Comparison of ENCODE assay signal across 8 cellular contexts in the genomic region with DNA sequence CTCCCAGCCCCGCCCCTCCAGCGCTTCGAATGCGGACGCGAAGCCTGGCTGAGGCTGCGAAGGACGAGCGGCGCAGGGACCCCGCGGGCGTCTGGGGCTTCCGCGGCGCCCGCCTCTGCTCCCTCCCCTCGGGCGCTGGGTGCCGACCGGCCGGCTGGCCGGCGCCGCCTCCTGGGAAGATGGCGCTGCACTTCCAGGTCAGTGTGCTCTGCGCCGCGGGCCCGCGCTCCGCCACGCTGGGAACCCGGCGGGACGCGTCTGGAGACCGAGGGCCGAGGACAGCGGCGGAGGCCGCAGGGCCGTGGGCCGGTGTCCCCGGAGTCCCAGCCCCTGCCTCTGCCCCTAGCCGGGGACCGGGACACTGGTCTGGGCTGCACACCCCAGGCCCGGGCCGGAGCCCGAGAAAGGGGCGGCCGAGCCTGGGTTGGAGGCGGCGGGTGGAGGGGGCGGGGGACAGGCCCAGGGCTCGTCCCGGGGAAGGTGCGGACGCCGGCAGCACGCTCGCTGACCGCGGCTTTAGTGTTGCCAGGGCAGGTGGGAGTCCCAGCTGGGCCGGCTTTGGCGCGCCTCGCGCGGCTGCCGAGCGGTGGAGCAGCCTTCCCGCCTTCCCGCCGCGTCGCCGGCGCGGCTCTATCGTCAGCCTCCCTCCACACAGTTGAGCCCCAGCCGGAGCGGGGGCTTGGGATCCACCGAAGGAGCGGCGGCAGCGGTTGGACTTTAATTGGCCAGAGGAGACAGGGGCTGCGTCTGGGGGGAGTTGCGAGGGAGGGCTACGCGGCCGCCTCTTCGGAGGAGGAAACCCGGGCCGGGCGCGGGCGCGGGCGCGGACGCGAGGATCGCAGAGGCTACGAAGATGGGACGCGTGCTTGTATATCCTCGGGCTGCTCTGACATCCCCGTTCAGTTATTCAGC. TPM values are rescaled to one million over a fixed set of nuclear protein-coding genes. Genes with fewer than 3 reads are reported as not detected.
DNase-seq lines count a peak whose midpoint lies in the region; ATAC-seq lines count a peak whose summit lies in the region.

TSS of gene RANBP17 (plus strand) at position 164 of the 912 bp plus-strand sequence.

- H3K4me3 Mint-ChIP-seq in activated T-cell treated with anti-CD3 and anti-CD28 coated beads, Interleukin-2, amount 50 U/mL, for 24 hours, result no peak within 1 kb of the TSS
- H3K4me3 Mint-ChIP-seq in dendritic cell treated with granulocyte-macrophage colony-stimulating factor and Interleukin-4, amounts not matched to agents 40 ng/mL and 50 ng/mL, for 4 days, result peak within 1 kb of the TSS; percentile 88
- H3K4me3 Mint-ChIP-seq in stimulated activated naive B cell treated with anti-CD40 and anti-IgM and Interleukin-4, amounts not matched to agents 10 μg/mL and 1 μg/mL and 100 μg/mL, for 72 hours, result peak within 1 kb of the TSS; percentile 30 to 35
- no peak within 1 kb of the TSS for H3K4me3 Mint-ChIP-seq in activated T-helper 1 cell treated with anti-CD3 and anti-CD28 coated beads, Interleukin-12 subunit alpha, Interleukin-12 subunit beta, Interleukin-2, Interleukin-4 antibody, amounts not matched to agents 30 ng/mL and 10 ng/mL and 1 ng/mL, durations not matched to agents 14 hours and 24 hours and 36 hours

- peaks cover 11% of the 10 kb centered on the region for H3K36me3 Mint-ChIP-seq in activated T-cell treated with anti-CD3 and anti-CD28 coated beads, Interleukin-2, amount 50 U/mL, for 24 hours (ENCODE audit: low read depth)
- peaks cover 14% of the 10 kb centered on the region for H3K36me3 Mint-ChIP-seq in dendritic cell treated with granulocyte-macrophage colony-stimulating factor and Interleukin-4, amounts not matched to agents 40 ng/mL and 50 ng/mL, for 4 days (ENCODE audit: low read depth)
- peaks cover 10 to 14% of the 10 kb centered on the region in 2 donors for H3K36me3 Mint-ChIP-seq in stimulated activated naive B cell treated with anti-CD40 and anti-IgM and Interleukin-4, amounts not matched to agents 10 μg/mL and 1 μg/mL and 100 μg/mL, for 72 hours
- peaks cover 12% of the 10 kb centered on the region for H3K36me3 Mint-ChIP-seq in activated T-helper 1 cell treated with anti-CD3 and anti-CD28 coated beads, Interleukin-12 subunit alpha, Interleukin-12 subunit beta, Interleukin-2, Interleukin-4 antibody, amounts not matched to agents 30 ng/mL and 10 ng/mL and 1 ng/mL, durations not matched to agents 14 hours and 24 hours and 36 hours (ENCODE audit: low read depth)

- peaks cover 7% of the 10 kb centered on the region for H3K4me1 Mint-ChIP-seq in activated T-cell treated with anti-CD3 and anti-CD28 coated beads, Interleukin-2, amount 50 U/mL, for 24 hours (ENCODE audit: low read depth)
- H3K4me1 Mint-ChIP-seq in dendritic cell treated with granulocyte-macrophage colony-stimulating factor and Interleukin-4, amounts not matched to agents 40 ng/mL and 50 ng/mL, for 4 days (ENCODE audit: low read depth), result peaks cover 19% of the 10 kb centered on the region
- peaks cover 0 to 4% of the 10 kb centered on the region in 2 donors for H3K4me1 Mint-ChIP-seq in stimulated activated naive B cell treated with anti-CD40 and anti-IgM and Interleukin-4, amounts not matched to agents 10 μg/mL and 1 μg/mL and 100 μg/mL, for 72 hours
- H3K4me1 Mint-ChIP-seq in activated T-helper 1 cell treated with anti-CD3 and anti-CD28 coated beads, Interleukin-12 subunit alpha, Interleukin-12 subunit beta, Interleukin-2, Interleukin-4 antibody, amounts not matched to agents 30 ng/mL and 10 ng/mL and 1 ng/mL, durations not matched to agents 14 hours and 24 hours and 36 hours (ENCODE audit: low read depth), result no peaks in the 10 kb centered on the region

- intact Hi-C loops in dendritic cell treated with granulocyte-macrophage colony-stimulating factor and Interleukin-4, amounts not matched to agents 40 ng/mL and 50 ng/mL, for 4 days (cut with micrococcal nuclease), result no loop called here
- intact Hi-C loops in left colon (cut with DNase I, micrococcal nuclease), result no loop called here
- intact Hi-C loops in activated T-helper 1 cell treated with anti-CD3 and anti-CD28 coated beads, Interleukin-12 subunit alpha, Interleukin-12 subunit beta, Interleukin-2, Interleukin-4 antibody, amounts not matched to agents 30 ng/mL and 10 ng/mL and 1 ng/mL, durations not matched to agents 14 hours and 24 hours and 36 hours (cut with micrococcal nuclease), result no loop called here

- H3K27ac Mint-ChIP-seq in activated T-cell treated with anti-CD3 and anti-CD28 coated beads, Interleukin-2, amount 50 U/mL, for 24 hours, result no peak within 1 kb of the TSS
- no peak within 1 kb of the TSS for H3K27ac Mint-ChIP-seq in dendritic cell treated with granulocyte-macrophage colony-stimulating factor and Interleukin-4, amounts not matched to agents 40 ng/mL and 50 ng/mL, for 4 days
- peak within 1 kb of the TSS; percentile 72 for H3K27ac Mint-ChIP-seq in stimulated activated naive B cell treated with anti-CD40 and anti-IgM and Interleukin-4, amounts not matched to agents 10 μg/mL and 1 μg/mL and 100 μg/mL, for 72 hours
- no peak within 1 kb of the TSS for H3K27ac Mint-ChIP-seq in activated T-helper 1 cell treated with anti-CD3 and anti-CD28 coated beads, Interleukin-12 subunit alpha, Interleukin-12 subunit beta, Interleukin-2, Interleukin-4 antibody, amounts not matched to agents 30 ng/mL and 10 ng/mL and 1 ng/mL, durations not matched to agents 14 hours and 24 hours and 36 hours

- ATAC-seq in left colon, result peak; percentile 92
- ATAC-seq in stimulated activated naive B cell treated with anti-CD40 and anti-IgM and Interleukin-4, amounts not matched to agents 10 μg/mL and 1 μg/mL and 100 μg/mL, for 72 hours (replicated peaks), result peak in 1 of 2 donors; percentile 38

- H3K27me3 Mint-ChIP-seq in activated T-cell treated with anti-CD3 and anti-CD28 coated beads, Interleukin-2, amount 50 U/mL, for 24 hours, result peaks cover 55% of the 10 kb centered on the region
- H3K27me3 Mint-ChIP-seq in dendritic cell treated with granulocyte-macrophage colony-stimulating factor and Interleukin-4, amounts not matched to agents 40 ng/mL and 50 ng/mL, for 4 days, result peaks cover 32% of the 10 kb centered on the region
- peaks cover 48 to 56% of the 10 kb centered on the region in 2 donors for H3K27me3 Mint-ChIP-seq in stimulated activated naive B cell treated with anti-CD40 and anti-IgM and Interleukin-4, amounts not matched to agents 10 μg/mL and 1 μg/mL and 100 μg/mL, for 72 hours
- peaks cover 29% of the 10 kb centered on the region for H3K27me3 Mint-ChIP-seq in activated T-helper 1 cell treated with anti-CD3 and anti-CD28 coated beads, Interleukin-12 subunit alpha, Interleukin-12 subunit beta, Interleukin-2, Interleukin-4 antibody, amounts not matched to agents 30 ng/mL and 10 ng/mL and 1 ng/mL, durations not matched to agents 14 hours and 24 hours and 36 hours (ENCODE audit: insufficient read depth)

- peak; percentile 29 for DNase-seq in activated T-cell treated with anti-CD3 and anti-CD28 coated beads, Interleukin-2, amount 50 U/mL, for 24 hours
- no peak for DNase-seq in activated T-cell treated with anti-CD3 and anti-CD28 coated beads, Interleukin-2, amount 50 U/mL, for 1 hour
- peak; percentile 77 for DNase-seq in NCI-H774 (lab: John Stamatoyannopoulos, UW)
- peak; percentile 63 to 65 for DNase-seq in left colon
- DNase-seq in stimulated activated naive B cell treated with anti-CD40 and anti-IgM and Interleukin-4, amounts not matched to agents 10 μg/mL and 1 μg/mL and 100 μg/mL, for 72 hours, result no peak
- DNase-seq in activated T-helper 1 cell treated with anti-CD3 and anti-CD28 coated beads, Interleukin-12 subunit alpha, Interleukin-12 subunit beta, Interleukin-2, Interleukin-4 antibody, amounts not matched to agents 30 ng/mL and 10 ng/mL and 1 ng/mL, durations not matched to agents 14 hours and 24 hours and 36 hours (ENCODE audit: low spot score), result no peak
- no peak for DNase-seq in activated CD4-positive, CD25-positive, alpha-beta regulatory T cell (lab: John Stamatoyannopoulos, UW)

- peaks cover 29% of the 10 kb centered on the region for H3K9me3 Mint-ChIP-seq in activated T-cell treated with anti-CD3 and anti-CD28 coated beads, Interleukin-2, amount 50 U/mL, for 24 hours
- peaks cover 32% of the 10 kb centered on the region for H3K9me3 Mint-ChIP-seq in dendritic cell treated with granulocyte-macrophage colony-stimulating factor and Interleukin-4, amounts not matched to agents 40 ng/mL and 50 ng/mL, for 4 days
- H3K9me3 Mint-ChIP-seq in stimulated activated naive B cell treated with anti-CD40 and anti-IgM and Interleukin-4, amounts not matched to agents 10 μg/mL and 1 μg/mL and 100 μg/mL, for 72 hours, result peaks cover 18 to 24% of the 10 kb centered on the region in 2 donors
- peaks cover 30% of the 10 kb centered on the region for H3K9me3 Mint-ChIP-seq in activated T-helper 1 cell treated with anti-CD3 and anti-CD28 coated beads, Interleukin-12 subunit alpha, Interleukin-12 subunit beta, Interleukin-2, Interleukin-4 antibody, amounts not matched to agents 30 ng/mL and 10 ng/mL and 1 ng/mL, durations not matched to agents 14 hours and 24 hours and 36 hours

RNA-seq across cellular contexts. Expression of gene RANBP17, which starts in this region (rescaled TPM):
- total RNA-seq in left colon, result 10 to 100 TPM in 1 of 2 donors, 1 to 10 TPM in 1; 4.9 to 17.4 TPM
- not detected in 2 replicates for total RNA-seq in activated T-helper 1 cell treated with anti-CD3 and anti-CD28 coated beads, Interleukin-12 subunit alpha, Interleukin-12 subunit beta, Interleukin-2, Interleukin-4 antibody, amounts not matched to agents 30 ng/mL and 10 ng/mL and 1 ng/mL, durations not matched to agents 14 hours and 24 hours and 36 hours

Comparison
In these comparisons a context has a peak if more than half of its experiments do, and no peak if none do; other contexts are left out.
1. DNase-seq: peak in activated T-cell treated with anti-CD3 and anti-CD28 coated beads, Interleukin-2, amount 50 U/mL, for 24 hours (single experiment), NCI-H774 (single experiment) and left colon (2 of 2); none in activated T-cell treated with anti-CD3 and anti-CD28 coated beads, Interleukin-2, amount 50 U/mL, for 1 hour (single experiment), stimulated activated naive B cell treated with anti-CD40 and anti-IgM and Interleukin-4, amounts not matched to agents 10 μg/mL and 1 μg/mL and 100 μg/mL, for 72 hours (single experiment), activated T-helper 1 cell treated with anti-CD3 and anti-CD28 coated beads, Interleukin-12 subunit alpha, Interleukin-12 subunit beta, Interleukin-2, Interleukin-4 antibody, amounts not matched to agents 30 ng/mL and 10 ng/mL and 1 ng/mL, durations not matched to agents 14 hours and 24 hours and 36 hours (single experiment) and activated CD4-positive, CD25-positive, alpha-beta regulatory T cell (0 of 4).
2. H3K4me3 Mint-ChIP-seq: peak in dendritic cell treated with granulocyte-macrophage colony-stimulating factor and Interleukin-4, amounts not matched to agents 40 ng/mL and 50 ng/mL, for 4 days (single experiment) and stimulated activated naive B cell treated with anti-CD40 and anti-IgM and Interleukin-4, amounts not matched to agents 10 μg/mL and 1 μg/mL and 100 μg/mL, for 72 hours (2 of 2); none in activated T-cell treated with anti-CD3 and anti-CD28 coated beads, Interleukin-2, amount 50 U/mL, for 24 hours (single experiment) and activated T-helper 1 cell treated with anti-CD3 and anti-CD28 coated beads, Interleukin-12 subunit alpha, Interleukin-12 subunit beta, Interleukin-2, Interleukin-4 antibody, amounts not matched to agents 30 ng/mL and 10 ng/mL and 1 ng/mL, durations not matched to agents 14 hours and 24 hours and 36 hours (single experiment).